In the genomic region with DNA sequence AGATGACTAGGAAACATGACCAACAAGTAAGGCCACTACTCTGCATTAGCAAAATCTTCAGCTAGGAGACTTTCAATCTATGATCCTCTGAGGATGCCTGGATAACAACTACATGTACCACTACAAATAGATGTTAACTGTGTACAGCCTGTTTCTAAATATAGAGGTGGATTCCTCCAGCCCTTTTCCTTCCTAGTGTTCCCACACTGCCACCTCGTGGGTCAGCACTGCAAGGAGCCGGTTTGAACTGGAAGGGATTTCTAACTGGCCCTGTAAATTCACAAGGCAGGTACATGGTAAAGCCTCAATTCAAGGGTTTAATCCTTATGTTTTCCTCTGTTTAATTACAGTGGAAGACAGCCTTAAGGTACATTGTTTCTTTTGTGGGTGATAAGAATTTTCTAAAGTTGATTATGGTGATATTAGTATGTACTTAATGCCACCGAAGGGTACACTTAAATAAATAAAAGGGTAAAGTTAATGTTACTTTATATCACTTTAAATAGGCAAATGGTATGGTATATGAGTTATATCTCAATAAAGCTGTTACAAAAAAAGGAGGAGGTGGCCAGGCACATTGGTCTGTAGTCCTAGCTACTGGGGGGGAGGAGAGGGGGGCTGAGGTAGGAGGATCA, we compare ENCODE assay signal across 7 cellular contexts. TPM values are rescaled to one million over a fixed set of nuclear protein-coding genes. Genes with fewer than 3 reads are reported as not detected.
DNase-seq lines count a peak whose midpoint lies in the region; ATAC-seq and TF ChIP-seq lines count a peak whose summit lies in the region.

No MANE protein-coding gene starts in this region.

- no TSS peak for BruUV-seq in PC-9 (replicated peaks; lab: Mats Ljungman, UMichigan)

- DNase-seq in GM12865 (ENCODE audit: low read depth), result peak; percentile 61
- peak; percentile 73 for DNase-seq in LHCN-M2 (ENCODE audit: low read depth)
- peak in 1 of 2 experiments; percentile 56 for DNase-seq in PC-9
- peak; percentile 89 for DNase-seq in astrocyte of the hippocampus (ENCODE audit: low read depth, low spot score)
- DNase-seq in hippocampal formation (lab: John Stamatoyannopoulos, UW), result peak; percentile 48 to 74
- DNase-seq in skeletal muscle cell (ENCODE audit: low read depth), result peak; percentile 35

- no peak overlapping the region for H3K27ac ChIP-seq in PC-9

- H3K79me2 ChIP-seq in PC-9 (ENCODE audit: low read depth), result no peaks in the 10 kb centered on the region

- no peaks in the 10 kb centered on the region for H3K36me3 ChIP-seq in PC-9 (ENCODE audit: low read depth)

- CTCF ChIA-PET in PC-9 (lab: Charles Lee), result no interaction called here

- POLR2A ChIA-PET in PC-9 (lab: Charles Lee; ENCODE audit: unreplicated experiment), result no interaction called here

- TF ChIP-seq CTCF in GM12865 (IDR thresholded peaks at IDR 0.05; ENCODE audit: insufficient read depth, low read depth, low read length, missing control alignments) (peak; percentile 62), PC-9 (conservative IDR thresholded peaks at IDR 0.05) (peak; percentile 64)

- H3K27me3 ChIP-seq in PC-9 (ENCODE audit: insufficient read depth, low read depth), result no peaks in the 10 kb centered on the region

- no peak overlapping the region for H3K4me2 ChIP-seq in PC-9

- no peaks in the 10 kb centered on the region for H3F3A ChIP-seq in PC-9 (ENCODE audit: insufficient read depth, low read depth)

- no peak overlapping the region for H3K4me3 ChIP-seq in GM12865 (ENCODE audit: low read depth, low read length)
- H3K4me3 ChIP-seq in PC-9, result no peak overlapping the region
- H3K4me3 ChIP-seq in skeletal muscle cell (ENCODE audit: low read depth, low read length), result no peak overlapping the region

- H2AFZ ChIP-seq in PC-9, result no peak overlapping the region

- no peaks in the 10 kb centered on the region for H3K9me3 ChIP-seq in PC-9 (ENCODE audit: insufficient read depth, low read depth)

- no peaks in the 10 kb centered on the region for H3K9me2 ChIP-seq in PC-9 (ENCODE audit: insufficient read depth)

- ATAC-seq in HG03469 (IDR thresholded peaks at IDR 0.05; ENCODE audit: unreplicated experiment), result no peak

- no peaks in the 10 kb centered on the region for H3K4me1 ChIP-seq in PC-9 (replicated peaks; ENCODE audit: insufficient read depth)

- no peaks in the 10 kb centered on the region for H4K20me1 ChIP-seq in PC-9 (ENCODE audit: insufficient read depth)

- intact Hi-C loops in PC-9 (cut with micrococcal nuclease; ENCODE audit: unreplicated experiment), result loop anchor here (2.0 kb wide), 2 partner anchors 488 to 1340 kb away; no protein-coding TSS in a partner anchor

RNA-seq across cellular contexts. Expression of a gene that starts 14.4 kb away (rescaled TPM):
- 24.8 and 34.0 TPM in 2 replicates for total RNA-seq in LHCN-M2 (2014; rRNA removed)
- 39.2 TPM for polyA plus RNA-seq in LHCN-M2 (2012)
- total RNA-seq in PC-9 (2021), result 28.2 and 29.6 TPM in 2 replicates
